In genomic region chr5:72693001-72693442, GRCh38 we compare ENCODE assay signal across 26 cellular contexts.
A peak's percentile ranks its signal among the peaks of the same experiment; 100 is the strongest.
DNase-seq lines count a peak whose midpoint lies in the region; ATAC-seq and TF ChIP-seq lines count a peak whose summit lies in the region.
"Had no signal": no experiment of that assay in that cellular context is flagged by ENCODE, and none has a peak within 500 bp of the region (broad histone marks: within the 10 kb centered on the region; RNA-seq: fewer than 3 reads in every experiment).

No MANE protein-coding gene starts in this region.

- WGBS in stomach, 5 donors, result 46 to 54% (median 52%) methylated on average over 4 of the region's 4 CpGs
- WGBS in adrenal gland, 4 donors, result 49 to 59% (median 54%) methylated on average over 4 of the region's 4 CpGs

- DNase-seq in AG20443 (ENCODE audit: low spot score), result peak; percentile 45
- peak; percentile 3 for DNase-seq in NB4 (ENCODE audit: low read depth)
- peak; percentile 69 for DNase-seq in iris pigment epithelial cell (ENCODE audit: low read depth)
- no peak for DNase-seq in stomach
- DNase-seq in NCI-H1048 (lab: John Stamatoyannopoulos, UW), result no peak
- DNase-seq in activated T-cell treated with anti-CD3 and anti-CD28 coated beads, Interleukin-2, amount 50 U/mL, for 72 hours, result no peak
- DNase-seq in adrenal gland, result no peak
- DNase-seq: ACHN; activated CD4-positive, alpha-beta T cell treated with anti-CD3 and anti-CD28 coated beads for 4 hours; activated naive CD8-positive, alpha-beta T cell treated with anti-CD3 and anti-CD28 coated beads, Interleukin-2, amount 10 ng/mL, durations not matched to agents 7 days and 5 days; CD4-positive, CD25-positive, alpha-beta regulatory T cell; head of caudate nucleus; midbrain; NCI-H1092; NCI-H526 treated with DMSO at 0.1 percent for 48 hours; stimulated activated CD4-positive, alpha-beta T cell treated with anti-CD3 and anti-CD28 coated beads, Interleukin-4, amount 100 ng/mL, for 1 hour; stimulated activated naive CD8-positive, alpha-beta T cell treated with anti-CD3 and anti-CD28 coated beads, Interleukin-15, Interleukin-2, amounts not matched to agents 100 U/mL and 50 U/mL, for 24 hours; T-cell; tibial artery had no signal

- H3K27ac ChIP-seq in stomach (no peak overlapping the region), adrenal gland (no peak overlapping the region)
- H3K27ac ChIP-seq: breast epithelium, KMS-11, skin epidermis, tibial artery had no signal

- peak overlapping the region in 1 of 5 experiments; percentile 6 for H3K4me3 Mint-ChIP-seq in brain
- H3K4me3 Mint-ChIP-seq in activated T-cell treated with anti-CD3 and anti-CD28 coated beads, Interleukin-2, amount 50 U/mL, for 72 hours, result no peak overlapping the region
- H3K4me3 Mint-ChIP-seq: activated naive CD8-positive, alpha-beta T cell treated with anti-CD3 and anti-CD28 coated beads, Interleukin-2, amount 10 ng/mL, durations not matched to agents 7 days and 5 days; CD4-positive, CD25-positive, alpha-beta regulatory T cell; dendritic cell treated with granulocyte-macrophage colony-stimulating factor and Interleukin-4, amounts not matched to agents 40 ng/mL and 50 ng/mL, for 4 days; nephron; T-cell had no signal

- no peak for TF ChIP-seq EP300 in stomach (IDR thresholded peaks at IDR 0.05)

- H3K9me3 ChIP-seq in stomach (no peaks in the 10 kb centered on the region), adrenal gland (replicated peaks in 1 of 3) (no peaks in the 10 kb centered on the region)
- H3K9me3 ChIP-seq: breast epithelium, tibial artery had no signal

- no peaks in the 10 kb centered on the region for H3K36me3 Mint-ChIP-seq in brain
- H3K36me3 Mint-ChIP-seq in activated T-cell treated with anti-CD3 and anti-CD28 coated beads, Interleukin-2, amount 50 U/mL, for 72 hours (ENCODE audit: insufficient read depth in 2 of 2), result no peaks in the 10 kb centered on the region
- H3K36me3 Mint-ChIP-seq: activated naive CD8-positive, alpha-beta T cell treated with anti-CD3 and anti-CD28 coated beads, Interleukin-2, amount 10 ng/mL, durations not matched to agents 7 days and 5 days; CD4-positive, CD25-positive, alpha-beta regulatory T cell; T-cell had no signal

- ATAC-seq in activated T-cell treated with anti-CD3 and anti-CD28 coated beads, Interleukin-2, amount 50 U/mL, for 72 hours (replicated peaks in 1 of 2), result no peak
- ATAC-seq: left lobe of liver; stimulated activated naive CD8-positive, alpha-beta T cell treated with anti-CD3 and anti-CD28 coated beads, Interleukin-15, Interleukin-2, amounts not matched to agents 100 U/mL and 50 U/mL, for 24 hours; T-cell had no signal

- TF ChIP-seq POLR2A in NB4 (IDR thresholded peaks at IDR 0.05; ENCODE audit: extremely low read depth, insufficient read length), result no peak
- TF ChIP-seq POLR2A in stomach (IDR thresholded peaks at IDR 0.05), result no peak
- no peak for TF ChIP-seq POLR2A in adrenal gland (IDR thresholded peaks at IDR 0.05)

- TF ChIP-seq CTCF in NB4 (IDR thresholded peaks at IDR 0.05; ENCODE audit: low read depth, low read length) (no peak), brain (conservative IDR thresholded peaks at IDR 0.05) (no peak), stomach (IDR thresholded peaks at IDR 0.05) (no peak), adrenal gland (IDR thresholded peaks at IDR 0.05) (no peak)

- peaks cover 61% of the 10 kb centered on the region for H3K4me1 Mint-ChIP-seq in brain
- no peaks in the 10 kb centered on the region for H3K4me1 Mint-ChIP-seq in activated T-cell treated with anti-CD3 and anti-CD28 coated beads, Interleukin-2, amount 50 U/mL, for 72 hours (ENCODE audit: low read depth)
- H3K4me1 Mint-ChIP-seq: activated naive CD8-positive, alpha-beta T cell treated with anti-CD3 and anti-CD28 coated beads, Interleukin-2, amount 10 ng/mL, durations not matched to agents 7 days and 5 days; CD4-positive, CD25-positive, alpha-beta regulatory T cell; T-cell had no signal

- intact Hi-C loops in stomach (cut with DNase I; ENCODE audit: low total_unique reads), result no loop called here
- intact Hi-C loops in adrenal gland (cut with DNase I), result no loop called here

- H3K27me3 ChIP-seq in stomach (no peaks in the 10 kb centered on the region), adrenal gland (peaks cover 4% of the 10 kb centered on the region)
- H3K27me3 ChIP-seq: breast epithelium, tibial artery had no signal

- H3K36me3 ChIP-seq in stomach (no peaks in the 10 kb centered on the region), adrenal gland (replicated peaks in 1 of 2) (no peaks in the 10 kb centered on the region)
- H3K36me3 ChIP-seq: breast epithelium, tibial artery had no signal

- H3K27me3 Mint-ChIP-seq in brain, result no peaks in the 10 kb centered on the region
- H3K27me3 Mint-ChIP-seq in activated T-cell treated with anti-CD3 and anti-CD28 coated beads, Interleukin-2, amount 50 U/mL, for 72 hours (ENCODE audit: low read depth), result peaks cover 33% of the 10 kb centered on the region

- no peaks in the 10 kb centered on the region for H3K9me3 Mint-ChIP-seq in brain
- no peaks in the 10 kb centered on the region for H3K9me3 Mint-ChIP-seq in activated T-cell treated with anti-CD3 and anti-CD28 coated beads, Interleukin-2, amount 50 U/mL, for 72 hours
- H3K9me3 Mint-ChIP-seq: activated naive CD8-positive, alpha-beta T cell treated with anti-CD3 and anti-CD28 coated beads, Interleukin-2, amount 10 ng/mL, durations not matched to agents 7 days and 5 days; dendritic cell treated with granulocyte-macrophage colony-stimulating factor and Interleukin-4, amounts not matched to agents 40 ng/mL and 50 ng/mL, for 4 days; nephron; T-cell had no signal

- no peaks in the 10 kb centered on the region for H3K4me1 ChIP-seq in stomach
- H3K4me1 ChIP-seq in adrenal gland (replicated peaks in 1 of 2), result no peaks in the 10 kb centered on the region
- H3K4me1 ChIP-seq: breast epithelium, tibial artery had no signal

- H3K4me3 ChIP-seq in NB4 (ENCODE audit: low read depth, low read length) (no peak overlapping the region), stomach (no peak overlapping the region), adrenal gland (no peak overlapping the region)
- H3K4me3 ChIP-seq: breast epithelium, skin epidermis, tibial artery had no signal

- peak overlapping the region; percentile 13 to 89 (median 57) for H3K27ac Mint-ChIP-seq in brain
- H3K27ac Mint-ChIP-seq in activated T-cell treated with anti-CD3 and anti-CD28 coated beads, Interleukin-2, amount 50 U/mL, for 72 hours, result no peak overlapping the region
- H3K27ac Mint-ChIP-seq: activated naive CD8-positive, alpha-beta T cell treated with anti-CD3 and anti-CD28 coated beads, Interleukin-2, amount 10 ng/mL, durations not matched to agents 7 days and 5 days; CD4-positive, CD25-positive, alpha-beta regulatory T cell; dendritic cell treated with granulocyte-macrophage colony-stimulating factor and Interleukin-4, amounts not matched to agents 40 ng/mL and 50 ng/mL, for 4 days; T-cell had no signal

Comparison
In these comparisons a context has a peak if more than half of its experiments do, and no peak if none do; other contexts are left out.
1. DNase-seq: peak in AG20443 (single experiment), NB4 (single experiment) and iris pigment epithelial cell (single experiment); none in stomach (single experiment), NCI-H1048 (single experiment), activated T-cell treated with anti-CD3 and anti-CD28 coated beads, Interleukin-2, amount 50 U/mL, for 72 hours (0 of 2) and adrenal gland (0 of 7).